Comparison of ENCODE assay signal across 20 cellular contexts in genomic region chr18:40109251-40110049, GRCh38.
A peak's percentile ranks its signal among the peaks of the same experiment; 100 is the strongest.
DNase-seq lines count a peak whose midpoint lies in the region; ATAC-seq lines count a peak whose summit lies in the region.
"Had no signal": no experiment of that assay in that cellular context is flagged by ENCODE, and none has a peak within 500 bp of the region (broad histone marks: within the 10 kb centered on the region; RNA-seq: fewer than 3 reads in every experiment).

No MANE protein-coding gene starts in this region.

- DNase-seq in NCI-H1417 (lab: John Stamatoyannopoulos, UW) (peak in 2 of 3 experiments; percentile 2 to 60), NCI-H1417 treated with DMSO at 0.1 percent for 48 hours (lab: John Stamatoyannopoulos, UW) (no peak), NCI-H146 treated with DMSO at 0.1 percent for 48 hours (lab: John Stamatoyannopoulos, UW; ENCODE audit: unreplicated experiment) (peak; percentile 71), SW480 (ENCODE audit: low spot score) (peak; percentile 14), renal cortical epithelial cell (ENCODE audit: low read depth) (peak; percentile 11), inferior parietal cortex (ENCODE audit: extremely low spot score) (no peak), substantia nigra (lab: John Stamatoyannopoulos, UW) (no peak)
- DNase-seq: activated CD4-positive, alpha-beta T cell treated with anti-CD3 and anti-CD28 coated beads for 1 hour; activated effector memory CD4-positive, alpha-beta T cell treated with anti-CD3 and anti-CD28 coated beads, Interleukin-2, amount 50 U/mL, for 16 hours; C1 segment of cervical spinal cord; effector CD8-positive, alpha-beta T cell; heart right ventricle; HFFc6; natural killer cell; NCI-H446 treated with DMSO at 0.1 percent for 48 hours; PC-9; stimulated activated naive CD4-positive, alpha-beta T cell treated with Interleukin-2 at 50 U/mL for 16 hours; T1000; transverse colon had no signal

- no peak overlapping the region for H3K27ac ChIP-seq in substantia nigra (ENCODE audit: low read depth, low read length, poor library complexity, severe bottlenecking)
- H3K27ac ChIP-seq: heart right ventricle, PC-9, transverse colon had no signal

- ATAC-seq in HG03175 (IDR thresholded peaks at IDR 0.05; ENCODE audit: unreplicated experiment), result no peak
- ATAC-seq: heart right ventricle, natural killer cell had no signal

Comparison
In these comparisons a context has a peak if more than half of its experiments do, and no peak if none do; other contexts are left out.
1. DNase-seq: peak in NCI-H1417 (2 of 3), NCI-H146 treated with DMSO at 0.1 percent for 48 hours (single experiment), SW480 (single experiment) and renal cortical epithelial cell (single experiment); none in NCI-H1417 treated with DMSO at 0.1 percent for 48 hours (single experiment), inferior parietal cortex (single experiment) and substantia nigra (0 of 49).